Comparison of ENCODE assay signal across 9 cellular contexts in the genomic region with DNA sequence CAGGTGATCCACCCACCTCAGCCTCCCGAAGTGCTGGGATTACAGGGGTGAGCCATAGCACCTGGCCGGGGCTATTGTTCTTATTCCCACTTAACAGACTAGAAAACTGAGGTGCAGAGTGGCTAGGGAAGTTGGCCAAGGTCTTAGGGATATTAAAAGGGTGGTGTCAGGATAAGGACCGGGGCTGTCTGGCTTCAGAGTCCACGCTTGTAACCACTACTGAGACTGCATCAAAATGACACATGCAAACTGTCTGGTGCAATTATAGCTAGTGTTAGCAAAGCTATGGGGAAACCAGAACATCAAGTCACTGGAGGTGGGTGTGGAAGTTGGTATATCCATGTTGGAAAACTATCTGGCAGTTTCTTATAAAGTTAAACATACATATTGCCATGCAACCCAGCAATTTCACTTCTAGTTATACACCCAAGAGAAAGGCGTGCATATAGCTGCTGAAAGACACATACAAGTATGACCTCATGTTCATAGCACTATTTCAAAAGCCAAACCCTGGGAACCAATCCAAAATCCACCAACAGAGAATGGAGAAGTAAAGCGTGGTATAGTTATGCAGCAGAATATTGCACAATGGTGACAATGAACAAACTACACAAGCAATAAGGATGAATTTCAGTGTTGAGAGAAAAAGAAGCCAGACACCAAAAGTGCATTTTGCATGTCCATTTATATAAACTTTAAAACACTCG. TPM values are rescaled to one million over a fixed set of nuclear protein-coding genes. Genes with fewer than 3 reads are reported as not detected.
DNase-seq lines count a peak whose midpoint lies in the region; ATAC-seq and TF ChIP-seq lines count a peak whose summit lies in the region.
"Had no signal": no experiment of that assay in that cellular context is flagged by ENCODE, and none has a peak within 500 bp of the region (broad histone marks: within the 10 kb centered on the region; RNA-seq: fewer than 3 reads in every experiment).

No MANE protein-coding gene starts in this region.

- no peak for TF ChIP-seq POLR2A in uterus (IDR thresholded peaks at IDR 0.05)

- CTCF ChIA-PET in SK-N-SH (lab: Yijun Ruan, JAX), result interaction anchor here (0.6 to 3.7 kb wide), 2 partner anchors 12 to 173 kb away, joined by 3 to 14 read pairs; no protein-coding TSS in a partner anchor

- H4K20me1 ChIP-seq in SK-N-SH (ENCODE audit: insufficient read depth), result no peaks in the 10 kb centered on the region

- no peak overlapping the region for H2AFZ ChIP-seq in SK-N-SH (ENCODE audit: low read depth)

- peak; percentile 62 for DNase-seq in HS-27A (ENCODE audit: low read depth)
- no peak for DNase-seq in SK-N-SH
- DNase-seq in glomerular visceral epithelial cell (ENCODE audit: extremely low spot score), result peak; percentile 82
- DNase-seq in stromal cell of bone marrow (ENCODE audit: low read depth), result peak; percentile 98
- DNase-seq in ascending aorta (ENCODE audit: low spot score in 2 of 2), result no peak
- no peak for DNase-seq in uterus

- no peak for TF ChIP-seq CTCF in SK-N-SH (IDR thresholded peaks at IDR 0.05)
- TF ChIP-seq CTCF in ascending aorta (IDR thresholded peaks at IDR 0.05), result no peak
- no peak for TF ChIP-seq CTCF in uterus (IDR thresholded peaks at IDR 0.05)

- H3K27ac ChIP-seq in SK-N-SH (ENCODE audit: low read depth in 2 of 2, low read length in 1 of 2), result peak overlapping the region in 1 of 2 experiments; percentile 6; a peak in 1 of 4 replicates
- peak overlapping the region in 1 of 2 donors; percentile 78 for H3K27ac ChIP-seq in ascending aorta
- H3K27ac ChIP-seq in uterus, result no peak overlapping the region
- H3K27ac ChIP-seq: KMS-11 had no signal

- H3K27me3 ChIP-seq in SK-N-SH (ENCODE audit: insufficient read depth), result no peaks in the 10 kb centered on the region
- no peaks in the 10 kb centered on the region for H3K27me3 ChIP-seq in ascending aorta
- H3K27me3 ChIP-seq in uterus, result no peaks in the 10 kb centered on the region

- H3F3A ChIP-seq in SK-N-SH (replicated peaks; ENCODE audit: insufficient read depth), result peaks cover 28% of the 10 kb centered on the region

- no peak overlapping the region for H3K4me3 ChIP-seq in SK-N-SH (ENCODE audit: low read depth in 2 of 2, low read length in 1 of 2)
- H3K4me3 ChIP-seq in ascending aorta, result no peak overlapping the region
- H3K4me3 ChIP-seq in uterus, result no peak overlapping the region

- H3K36me3 ChIP-seq in SK-N-SH (replicated peaks in 1 of 2; ENCODE audit: control insufficient read depth in 1 of 2, insufficient read depth in 2 of 2, low read length in 1 of 2) (no peaks in the 10 kb centered on the region), ascending aorta (no peaks in the 10 kb centered on the region), uterus (no peaks in the 10 kb centered on the region)

- 66% methylated on average over 7 of the region's 7 CpGs for WGBS in SK-N-SH (ENCODE audit: low lambda C conversion rate)

- no peaks in the 10 kb centered on the region for H3K9me2 ChIP-seq in SK-N-SH

- peaks cover 27 to 30% of the 10 kb centered on the region in 2 experiments for H3K4me1 ChIP-seq in SK-N-SH (ENCODE audit: control insufficient read depth in 1 of 2, insufficient read depth in 2 of 2, low read depth in 1 of 2, low read length in 1 of 2)
- peaks cover 24 to 45% of the 10 kb centered on the region in 2 donors for H3K4me1 ChIP-seq in ascending aorta
- H3K4me1 ChIP-seq in uterus, result peaks cover 0 to 10% of the 10 kb centered on the region in 2 donors

- intact Hi-C loops in ascending aorta (cut with DNase I) (loop anchor here (1.0 to 10.0 kb wide), 4 partner anchors 9 to 314 kb away; partner anchors contain the start of gene SEPTIN7), uterus (cut with DNase I; ENCODE audit: low total_unique reads) (no loop called here)

- no peak overlapping the region for H3K9ac ChIP-seq in SK-N-SH
- H3K9ac ChIP-seq: KMS-11 had no signal

- no peak; a peak in 1 of 4 replicates for TF ChIP-seq EP300 in SK-N-SH (IDR thresholded peaks at IDR 0.05; ENCODE audit: borderline replicate concordance in 1 of 2, low read depth in 1 of 2, low read length in 1 of 2)

- no peak for TF ChIP-seq RAD21 in SK-N-SH (IDR thresholded peaks at IDR 0.05; ENCODE audit: low read length)

- POLR2A ChIA-PET in SK-N-SH (lab: Yijun Ruan, JAX), result no interaction called here

- peak overlapping the region; percentile 1; the same call in 1 of the 2 replicates for H3K4me2 ChIP-seq in SK-N-SH
- H3K4me2 ChIP-seq: KMS-11 had no signal

- no peaks in the 10 kb centered on the region for H3K79me2 ChIP-seq in SK-N-SH (ENCODE audit: insufficient read depth)

- ATAC-seq in HG02981 (IDR thresholded peaks at IDR 0.05; ENCODE audit: unreplicated experiment), result no peak
- no peak for ATAC-seq in HG03439 (IDR thresholded peaks at IDR 0.05; ENCODE audit: unreplicated experiment)

- H3K9me3 ChIP-seq in SK-N-SH, result peaks cover 4% of the 10 kb centered on the region
- H3K9me3 ChIP-seq in ascending aorta, result no peaks in the 10 kb centered on the region
- no peaks in the 10 kb centered on the region for H3K9me3 ChIP-seq in uterus

TF ChIP-seq in SK-N-SH, 30 proteins besides CTCF, POLR2A, EP300 and RAD21:
- TF ChIP-seq PBX3 (IDR thresholded peaks at IDR 0.05) (peak; percentile 39), TCF12 (IDR thresholded peaks at IDR 0.05) (peak; percentile 47), ZBTB33 (IDR thresholded peaks at IDR 0.05; ENCODE audit: borderline replicate concordance, low read depth) (no peak), MXI1 (IDR thresholded peaks at IDR 0.05; ENCODE audit: low read depth, low read length) (no peak), JUND (IDR thresholded peaks at IDR 0.05) (peak; percentile 41; the same call in 1 of the 2 replicates), NFIC (IDR thresholded peaks at IDR 0.05; ENCODE audit: borderline replicate concordance) (peak; percentile 82), FOSL2 (IDR thresholded peaks at IDR 0.05; ENCODE audit: borderline replicate concordance, low read depth) (peak; percentile 24; the same call in 1 of the 2 replicates)
- TF ChIP-seq, protein P1, sequence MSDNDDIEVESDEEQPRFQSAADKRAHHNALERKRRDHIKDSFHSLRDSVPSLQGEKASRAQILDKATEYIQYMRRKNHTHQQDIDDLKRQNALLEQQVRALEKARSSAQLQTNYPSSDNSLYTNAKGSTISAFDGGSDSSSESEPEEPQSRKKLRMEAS (IDR thresholded peaks at IDR 0.05; ENCODE audit: low read depth), result peak; percentile 55; the same call in 1 of the 2 replicates

RNA-seq across cellular contexts. Expression of gene EEPD1, which starts 33.9 kb away (rescaled TPM):
- 2.4 and 5.0 TPM in 2 replicates for polyA plus RNA-seq in SK-N-SH (2012; rRNA removed)
- 2.5 and 5.2 TPM in 2 replicates for polyA plus RNA-seq in SK-N-SH (2012; cell fraction: cytosol; rRNA removed)
- 9.3 and 11.4 TPM in 2 replicates for polyA plus RNA-seq in SK-N-SH (2012; cell fraction: nucleus; rRNA removed)
- total RNA-seq in ascending aorta (14.0 TPM), uterus (10 to 100 TPM in 3 of 4 donors, 1 to 10 TPM in 1; 1.8 to 18.4 (median 11.2) TPM)

Comparison
In these comparisons a context has a peak if more than half of its experiments do, and no peak if none do; other contexts are left out.
1. DNase-seq: peak in HS-27A (single experiment), glomerular visceral epithelial cell (single experiment) and stromal cell of bone marrow (single experiment); none in SK-N-SH (single experiment), ascending aorta (0 of 2) and uterus (0 of 2).